Comparison of ENCODE assay signal across 9 cellular contexts in the genomic region with DNA sequence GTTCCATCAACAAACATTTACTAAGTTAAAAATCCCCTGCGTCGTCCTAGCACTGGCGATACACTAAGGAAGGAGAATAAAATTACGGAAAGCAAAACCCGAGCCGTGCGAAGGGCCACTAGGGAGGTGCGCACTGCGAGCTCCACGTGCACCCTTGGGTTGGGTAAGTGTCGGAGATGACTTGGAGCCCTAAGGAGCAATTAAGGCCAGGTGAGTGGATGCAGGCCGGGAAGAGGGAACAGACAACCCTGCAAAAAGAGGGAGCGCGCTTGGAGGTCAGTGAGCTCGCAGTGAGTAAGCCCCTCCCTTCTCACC. TPM values are rescaled to one million over a fixed set of nuclear protein-coding genes. Genes with fewer than 3 reads are reported as not detected.
DNase-seq lines count a peak whose midpoint lies in the region; ATAC-seq and TF ChIP-seq lines count a peak whose summit lies in the region.
"Had no signal": no experiment of that assay in that cellular context is flagged by ENCODE, and none has a peak within 500 bp of the region (broad histone marks: within the 10 kb centered on the region; RNA-seq: fewer than 3 reads in every experiment).

No MANE protein-coding gene starts in this region.

- DNase-seq in activated CD4-positive, alpha-beta T cell treated with anti-CD3 and anti-CD28 coated beads, Interleukin-2, amount 10 ng/mL, durations not matched to agents 24 days and 14 days = no peak
- no peak for DNase-seq in activated CD4-positive, alpha-beta T cell treated with anti-CD3 and anti-CD28 coated beads, Interleukin-2, amount 50 U/mL, for 48 hours
- DNase-seq in nephron progenitor cell (no peak), SIG-M5 treated with dmso at 0.1 percent for 504 hours (lab: John Stamatoyannopoulos, UW; ENCODE audit: unreplicated experiment) (no peak), NCI-H1694 (lab: John Stamatoyannopoulos, UW) (no peak)

- peaks cover 2% of the 10 kb centered on the region for H3K27me3 Mint-ChIP-seq in activated CD4-positive, alpha-beta T cell treated with anti-CD3 and anti-CD28 coated beads, Interleukin-2, amount 10 ng/mL, durations not matched to agents 24 days and 14 days
- H3K27me3 Mint-ChIP-seq in IgD-negative memory B cell (no peaks in the 10 kb centered on the region), nephron progenitor cell (ENCODE audit: low read depth, poor library complexity) (no peaks in the 10 kb centered on the region)
- H3K27me3 Mint-ChIP-seq in dendritic cell treated with granulocyte-macrophage colony-stimulating factor and Interleukin-4, amounts not matched to agents 40 ng/mL and 50 ng/mL, for 4 days = no peaks in the 10 kb centered on the region

- no peaks in the 10 kb centered on the region for H3K9me3 Mint-ChIP-seq in activated CD4-positive, alpha-beta T cell treated with anti-CD3 and anti-CD28 coated beads, Interleukin-2, amount 10 ng/mL, durations not matched to agents 24 days and 14 days
- H3K9me3 Mint-ChIP-seq in IgD-negative memory B cell (no peaks in the 10 kb centered on the region), nephron progenitor cell (peaks cover 6% of the 10 kb centered on the region)
- H3K9me3 Mint-ChIP-seq in dendritic cell treated with granulocyte-macrophage colony-stimulating factor and Interleukin-4, amounts not matched to agents 40 ng/mL and 50 ng/mL, for 4 days = no peaks in the 10 kb centered on the region

- no peak for TF ChIP-seq CTCF in nephron progenitor cell (IDR thresholded peaks at IDR 0.05)

- peaks cover 41% of the 10 kb centered on the region for H3K36me3 Mint-ChIP-seq in activated CD4-positive, alpha-beta T cell treated with anti-CD3 and anti-CD28 coated beads, Interleukin-2, amount 10 ng/mL, durations not matched to agents 24 days and 14 days (ENCODE audit: low read depth)
- no peaks in the 10 kb centered on the region for H3K36me3 Mint-ChIP-seq in IgD-negative memory B cell
- peaks cover 51% of the 10 kb centered on the region for H3K36me3 Mint-ChIP-seq in dendritic cell treated with granulocyte-macrophage colony-stimulating factor and Interleukin-4, amounts not matched to agents 40 ng/mL and 50 ng/mL, for 4 days (ENCODE audit: low read depth)
- H3K36me3 Mint-ChIP-seq in nephron progenitor cell (ENCODE audit: low read depth) = peaks cover 32% of the 10 kb centered on the region

- H3K4me1 Mint-ChIP-seq in activated CD4-positive, alpha-beta T cell treated with anti-CD3 and anti-CD28 coated beads, Interleukin-2, amount 10 ng/mL, durations not matched to agents 24 days and 14 days = peaks cover 20% of the 10 kb centered on the region
- peaks cover 10 to 32% (median 25%) of the 10 kb centered on the region in 3 donors for H3K4me1 Mint-ChIP-seq in IgD-negative memory B cell
- peaks cover 24% of the 10 kb centered on the region for H3K4me1 Mint-ChIP-seq in dendritic cell treated with granulocyte-macrophage colony-stimulating factor and Interleukin-4, amounts not matched to agents 40 ng/mL and 50 ng/mL, for 4 days (ENCODE audit: low read depth)
- peaks cover 36% of the 10 kb centered on the region for H3K4me1 Mint-ChIP-seq in nephron progenitor cell

- peak overlapping the region; percentile 97 for H3K4me3 Mint-ChIP-seq in activated CD4-positive, alpha-beta T cell treated with anti-CD3 and anti-CD28 coated beads, Interleukin-2, amount 10 ng/mL, durations not matched to agents 24 days and 14 days
- H3K4me3 Mint-ChIP-seq in IgD-negative memory B cell (peak overlapping the region; percentile 91 to 99 (median 97)), nephron progenitor cell (peak overlapping the region; percentile 99)
- peak overlapping the region; percentile 82 for H3K4me3 Mint-ChIP-seq in dendritic cell treated with granulocyte-macrophage colony-stimulating factor and Interleukin-4, amounts not matched to agents 40 ng/mL and 50 ng/mL, for 4 days

- ATAC-seq in HG03521 (IDR thresholded peaks at IDR 0.05; ENCODE audit: unreplicated experiment) = no peak

- H3K27ac Mint-ChIP-seq in activated CD4-positive, alpha-beta T cell treated with anti-CD3 and anti-CD28 coated beads, Interleukin-2, amount 10 ng/mL, durations not matched to agents 24 days and 14 days = peak overlapping the region; percentile 96
- H3K27ac Mint-ChIP-seq in IgD-negative memory B cell (peak overlapping the region; percentile 98 to 100 (median 99)), nephron progenitor cell (peak overlapping the region; percentile 94)
- H3K27ac Mint-ChIP-seq in dendritic cell treated with granulocyte-macrophage colony-stimulating factor and Interleukin-4, amounts not matched to agents 40 ng/mL and 50 ng/mL, for 4 days = peak overlapping the region; percentile 93

- intact Hi-C loops in activated CD4-positive, alpha-beta T cell treated with anti-CD3 and anti-CD28 coated beads, Interleukin-2, amount 10 ng/mL, durations not matched to agents 24 days and 14 days (cut with micrococcal nuclease) = no loop called here
- intact Hi-C loops in dendritic cell treated with granulocyte-macrophage colony-stimulating factor and Interleukin-4, amounts not matched to agents 40 ng/mL and 50 ng/mL, for 4 days (cut with micrococcal nuclease) = no loop called here

RNA-seq across cellular contexts. Expression of a gene that starts 0.7 kb away (rescaled TPM):
- total RNA-seq in activated CD4-positive, alpha-beta T cell treated with anti-CD3 and anti-CD28 coated beads, Interleukin-2, amount 10 ng/mL, durations not matched to agents 24 days and 14 days = 73.5 and 75.1 TPM in 2 replicates
- 13.9 TPM for polyA plus RNA-seq in IgD-negative memory B cell

RNA-seq across cellular contexts. Expression of a gene that starts 14.5 kb away (rescaled TPM):
- 41.2 and 41.7 TPM in 2 replicates for total RNA-seq in activated CD4-positive, alpha-beta T cell treated with anti-CD3 and anti-CD28 coated beads, Interleukin-2, amount 10 ng/mL, durations not matched to agents 24 days and 14 days
- polyA plus RNA-seq in IgD-negative memory B cell = 17.4 TPM

RNA-seq across cellular contexts. Expression of a gene that starts 46.8 kb away (rescaled TPM):
- 0.44 and 0.47 TPM in 2 replicates for total RNA-seq in activated CD4-positive, alpha-beta T cell treated with anti-CD3 and anti-CD28 coated beads, Interleukin-2, amount 10 ng/mL, durations not matched to agents 24 days and 14 days
- not detected for polyA plus RNA-seq in IgD-negative memory B cell
- total RNA-seq: Daoy had no signal
